Comparison of ENCODE assay signal across 8 cellular contexts in genomic region chr6:1624071-1624847, GRCh38. TPM values are rescaled to one million over a fixed set of nuclear protein-coding genes. Genes with fewer than 3 reads are reported as not detected.
DNase-seq lines count a peak whose midpoint lies in the region; ATAC-seq and TF ChIP-seq lines count a peak whose summit lies in the region.

No MANE protein-coding gene starts in this region.

- H3K9me3 ChIP-seq in adrenal gland (replicated peaks in 1 of 3) (no peaks in the 10 kb centered on the region), SJCRH30 (replicated peaks) (no peaks in the 10 kb centered on the region)

- H3K27me3 ChIP-seq in H7 (ENCODE audit: control insufficient read depth, insufficient read depth, low read length), result peaks cover 93% of the 10 kb centered on the region
- H3K27me3 ChIP-seq in adrenal gland, result peaks cover 3% of the 10 kb centered on the region
- no peaks in the 10 kb centered on the region for H3K27me3 ChIP-seq in SJCRH30

- WGBS in adrenal gland, 4 donors, result 0 to 12% (median 7%) methylated on average over 17 to 65 of the region's 65 CpGs

- no peaks in the 10 kb centered on the region for H3K36me3 ChIP-seq in H7 (replicated peaks; ENCODE audit: control insufficient read depth, insufficient read depth, low read length)
- H3K36me3 ChIP-seq in adrenal gland (replicated peaks in 1 of 2), result no peaks in the 10 kb centered on the region
- no peaks in the 10 kb centered on the region for H3K36me3 ChIP-seq in SJCRH30

- peak; percentile 85 for DNase-seq in H7
- DNase-seq in adrenal gland, result peak in 1 of 7 donors; percentile 34
- DNase-seq in iPS-NIHi11 (ENCODE audit: low spot score), result peak; percentile 31
- DNase-seq in stimulated activated naive CD8-positive, alpha-beta T cell treated with anti-CD3 and anti-CD28 coated beads, Interleukin-15, amount 100 ng/mL, for 72 hours, result no peak
- no peak for DNase-seq in SJCRH30
- no peak for DNase-seq in nucleus accumbens (lab: John Stamatoyannopoulos, UW)

- ATAC-seq in stimulated activated naive CD8-positive, alpha-beta T cell treated with anti-CD3 and anti-CD28 coated beads, Interleukin-15, amount 100 ng/mL, for 72 hours, result peak; percentile 67
- ATAC-seq in GM18873 (IDR thresholded peaks at IDR 0.05; ENCODE audit: low FRiP score, unreplicated experiment) (no peak), HG03175 (IDR thresholded peaks at IDR 0.05; ENCODE audit: unreplicated experiment) (no peak)

- no peak overlapping the region for H3K27ac Mint-ChIP-seq in stimulated activated naive CD8-positive, alpha-beta T cell treated with anti-CD3 and anti-CD28 coated beads, Interleukin-15, amount 100 ng/mL, for 72 hours

- peak overlapping the region; percentile 74 to 84 for H3K4me3 Mint-ChIP-seq in stimulated activated naive CD8-positive, alpha-beta T cell treated with anti-CD3 and anti-CD28 coated beads, Interleukin-15, amount 100 ng/mL, for 72 hours

- H3K27ac ChIP-seq in adrenal gland (peak overlapping the region in 4 of 5 donors; percentile 10 to 76 (median 52)), SJCRH30 (no peak overlapping the region)

- peak overlapping the region; percentile 39 for H3K4me3 ChIP-seq in H7 (ENCODE audit: insufficient read depth, low read depth, low read length)
- H3K4me3 ChIP-seq in adrenal gland, result peak overlapping the region in 2 of 4 donors; percentile 51 to 58
- H3K4me3 ChIP-seq in SJCRH30, result no peak overlapping the region

- H3K4me1 ChIP-seq in adrenal gland (replicated peaks in 1 of 2) (peaks cover 0 to 23% of the 10 kb centered on the region in 2 donors), SJCRH30 (no peaks in the 10 kb centered on the region)

- peaks cover 27% of the 10 kb centered on the region for H3K4me1 Mint-ChIP-seq in stimulated activated naive CD8-positive, alpha-beta T cell treated with anti-CD3 and anti-CD28 coated beads, Interleukin-15, amount 100 ng/mL, for 72 hours

- H3K9me3 Mint-ChIP-seq in stimulated activated naive CD8-positive, alpha-beta T cell treated with anti-CD3 and anti-CD28 coated beads, Interleukin-15, amount 100 ng/mL, for 72 hours, result no peaks in the 10 kb centered on the region

- no peak for TF ChIP-seq CTCF in adrenal gland (IDR thresholded peaks at IDR 0.05)

- peak in 1 of 2 donors; percentile 7 for TF ChIP-seq POLR2A in adrenal gland (IDR thresholded peaks at IDR 0.05)

- peaks cover 93% of the 10 kb centered on the region for H3K27me3 Mint-ChIP-seq in stimulated activated naive CD8-positive, alpha-beta T cell treated with anti-CD3 and anti-CD28 coated beads, Interleukin-15, amount 100 ng/mL, for 72 hours

- intact Hi-C loops in adrenal gland (cut with DNase I), result no loop called here

RNA-seq across cellular contexts. Expression of gene FOXC1, which starts 14.5 kb away (rescaled TPM):
- 3.7 and 6.8 TPM in 2 replicates for total RNA-seq in H7 (2014; rRNA removed; shearing (Covaris generic))
- total RNA-seq in adrenal gland, result 10 to 100 TPM in 1 of 8 donors, 1 to 10 TPM in 7; 3.0 to 13.2 (median 5.7) TPM
- 1 to 10 TPM; 2.7 to 5.3 (median 4.6) TPM for polyA plus RNA-seq in adrenal gland
- 7.2 TPM in 2 replicates for total RNA-seq in SJCRH30 (2014; rRNA removed; shearing (Covaris generic))

Comparison
In these comparisons a context has a peak if more than half of its experiments do, and no peak if none do; other contexts are left out.
1. DNase-seq: peak in H7 (single experiment) and iPS-NIHi11 (single experiment); none in stimulated activated naive CD8-positive, alpha-beta T cell treated with anti-CD3 and anti-CD28 coated beads, Interleukin-15, amount 100 ng/mL, for 72 hours (0 of 2), SJCRH30 (0 of 2) and nucleus accumbens (0 of 56).